Comparison of ENCODE assay signal across 8 cellular contexts in genomic region chr10:118800920-118801319, GRCh38. TPM values are rescaled to one million over a fixed set of nuclear protein-coding genes. Genes with fewer than 3 reads are reported as not detected.
DNase-seq lines count a peak whose midpoint lies in the region; ATAC-seq, FAIRE-seq and TF ChIP-seq lines count a peak whose summit lies in the region.

No MANE protein-coding gene starts in this region.

- H3K27me3 ChIP-seq in endothelial cell of umbilical vein (ENCODE audit: control insufficient read depth in 2 of 2, insufficient read depth in 2 of 2, low read length in 2 of 2), result peaks cover 0 to 3% of the 10 kb centered on the region in 2 experiments
- H3K27me3 ChIP-seq in parathyroid adenoma (ENCODE audit: control insufficient read depth, insufficient read depth, low read length), result no peaks in the 10 kb centered on the region

- ATAC-seq in GM19395 (IDR thresholded peaks at IDR 0.05; ENCODE audit: unreplicated experiment) (no peak), HG03439 (IDR thresholded peaks at IDR 0.05; ENCODE audit: unreplicated experiment) (no peak), GM19035 (IDR thresholded peaks at IDR 0.05; ENCODE audit: unreplicated experiment) (no peak)

- POLR2A ChIA-PET in GM10248 (lab: Yijun Ruan, JAX) (no interaction called here), endothelial cell of umbilical vein (lab: Charles Lee) (no interaction called here)

- TF ChIP-seq POLR2A in endothelial cell of umbilical vein (IDR thresholded peaks at IDR 0.05; ENCODE audit: low read depth, low read length), result no peak

- H3K4me2 ChIP-seq in endothelial cell of umbilical vein (ENCODE audit: insufficient read depth, low read length), result no peak overlapping the region
- H3K4me2 ChIP-seq in parathyroid adenoma (ENCODE audit: low read length), result no peak overlapping the region

- H4K20me1 ChIP-seq in endothelial cell of umbilical vein (replicated peaks; ENCODE audit: control insufficient read depth, extremely low read depth, insufficient read depth, low read length), result no peaks in the 10 kb centered on the region

- DNase-seq in GM10248 (ENCODE audit: extremely low spot score), result no peak
- peak; percentile 3 for DNase-seq in NCI-H524 treated with DMSO at 0.1 percent for 48 hours (lab: John Stamatoyannopoulos, UW)
- DNase-seq in endothelial cell of umbilical vein (ENCODE audit: low read depth, low spot score), result peak; percentile 27
- no peak for DNase-seq in activated naive CD4-positive, alpha-beta T cell (lab: John Stamatoyannopoulos, UW)

- TF ChIP-seq CTCF in GM10248 (IDR thresholded peaks at IDR 0.05; ENCODE audit: control extremely low read depth, extremely low read depth, low read depth, missing control alignments) (peak; percentile 15), endothelial cell of umbilical vein (IDR thresholded peaks at IDR 0.05; ENCODE audit: extremely low read depth in 1 of 2, insufficient read depth in 1 of 2, low read depth in 1 of 2, low read length in 2 of 2) (peak in 1 of 2 donors; percentile 17), parathyroid adenoma (IDR thresholded peaks at IDR 0.05) (peak; percentile 47)

- H3K36me3 ChIP-seq in endothelial cell of umbilical vein (ENCODE audit: control insufficient read depth in 2 of 2, extremely low read depth in 1 of 2, insufficient read depth in 2 of 2, low read length in 2 of 2), result no peaks in the 10 kb centered on the region
- H3K36me3 ChIP-seq in parathyroid adenoma (ENCODE audit: control insufficient read depth, insufficient read depth, low read length), result no peaks in the 10 kb centered on the region

- intact Hi-C loops in endothelial cell of umbilical vein (cut with micrococcal nuclease), result loop anchor here (1.0 kb wide), 1 partner anchor 233 kb away; no protein-coding TSS in a partner anchor

- H3K79me2 ChIP-seq in endothelial cell of umbilical vein (ENCODE audit: control insufficient read depth, insufficient read depth, low read length), result no peaks in the 10 kb centered on the region
- H3K79me2 ChIP-seq in parathyroid adenoma, result no peaks in the 10 kb centered on the region

- dilution Hi-C loops in endothelial cell of umbilical vein (cut with MboI; ENCODE audit: extremely low pct_ligation_motif_present, low sequenced_read_pairs), result no loop called here

- no peak overlapping the region for H3K9ac ChIP-seq in endothelial cell of umbilical vein (replicated peaks; ENCODE audit: extremely low read depth, insufficient read depth, low read length)
- H3K9ac ChIP-seq in parathyroid adenoma, result no peak overlapping the region

- H3K9me3 ChIP-seq in endothelial cell of umbilical vein (replicated peaks; ENCODE audit: control insufficient read depth, insufficient read depth, low read length) (no peaks in the 10 kb centered on the region), parathyroid adenoma (ENCODE audit: control insufficient read depth, low read length) (no peaks in the 10 kb centered on the region)

- BruUV-seq in endothelial cell of umbilical vein (replicated peaks; lab: Mats Ljungman, UMichigan), result no TSS peak

- no peak overlapping the region for H3K27ac ChIP-seq in endothelial cell of umbilical vein (ENCODE audit: insufficient read depth, low read depth, low read length)
- no peak overlapping the region for H3K27ac ChIP-seq in parathyroid adenoma

- H3K9me1 ChIP-seq in endothelial cell of umbilical vein (replicated peaks; ENCODE audit: control insufficient read depth, extremely low read depth, insufficient read depth, low read length), result no peaks in the 10 kb centered on the region

- CTCF ChIA-PET in GM10248 (lab: Yijun Ruan, JAX), result interaction anchor here (1.2 to 4.8 kb wide), 4 partner anchors 9 to 233 kb away, joined by 3 to 35 read pairs (median 4); no protein-coding TSS in a partner anchor
- CTCF ChIA-PET in endothelial cell of umbilical vein (lab: Charles Lee), result interaction anchor here (0.6 to 4.3 kb wide), 3 partner anchors 24 to 232 kb away, joined by 3 to 45 read pairs (median 5); no protein-coding TSS in a partner anchor

- H3K4me1 ChIP-seq in endothelial cell of umbilical vein (ENCODE audit: control insufficient read depth, extremely low read depth, insufficient read depth, low read length), result no peaks in the 10 kb centered on the region
- H3K4me1 ChIP-seq in parathyroid adenoma, result no peaks in the 10 kb centered on the region

- H2AFZ ChIP-seq in endothelial cell of umbilical vein (ENCODE audit: low read depth, low read length), result no peak overlapping the region
- H2AFZ ChIP-seq in parathyroid adenoma, result no peak overlapping the region

- peak; percentile 12 for FAIRE-seq in endothelial cell of umbilical vein (lab: Jason Lieb, UNC)

- H3K4me3 ChIP-seq in endothelial cell of umbilical vein (replicated peaks in 1 of 3; ENCODE audit: insufficient read depth in 1 of 3, low read depth in 1 of 3, low read length in 3 of 3) (no peak overlapping the region), parathyroid adenoma (ENCODE audit: low read depth, low read length) (no peak overlapping the region)

TF ChIP-seq in endothelial cell of umbilical vein, 7 proteins besides CTCF, POLR2A, EP300 and RAD21:
- TF ChIP-seq EZH2 (IDR thresholded peaks at IDR 0.05; ENCODE audit: borderline replicate concordance, low read depth, low read length, severe bottlenecking), result no peak
- TF ChIP-seq FOS (IDR thresholded peaks at IDR 0.05; ENCODE audit: borderline replicate concordance, insufficient read depth, low read length), result no peak
- no peak for TF ChIP-seq JUN (IDR thresholded peaks at IDR 0.05; ENCODE audit: borderline replicate concordance, insufficient read depth, insufficient read length, low read depth)
- TF ChIP-seq, protein P1, sequence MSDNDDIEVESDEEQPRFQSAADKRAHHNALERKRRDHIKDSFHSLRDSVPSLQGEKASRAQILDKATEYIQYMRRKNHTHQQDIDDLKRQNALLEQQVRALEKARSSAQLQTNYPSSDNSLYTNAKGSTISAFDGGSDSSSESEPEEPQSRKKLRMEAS (IDR thresholded peaks at IDR 0.05; ENCODE audit: insufficient read depth, insufficient read length), result no peak
- TF ChIP-seq MYC (IDR thresholded peaks at IDR 0.05; ENCODE audit: low read depth, low read length), result no peak
- no peak for TF ChIP-seq POLR2AphosphoS5 (IDR thresholded peaks at IDR 0.05; ENCODE audit: insufficient read depth, low read depth, low read length)
- TF ChIP-seq GATA2 (IDR thresholded peaks at IDR 0.05; ENCODE audit: insufficient read depth, insufficient read length, low read depth, low read length), result no peak

RNA-seq across cellular contexts. Expression of gene CACUL1, which starts 46.1 kb away (rescaled TPM):
- total RNA-seq in endothelial cell of umbilical vein, result 35.1 and 38.6 TPM in 2 replicates
- polyA plus RNA-seq in endothelial cell of umbilical vein, result 5.0 and 6.0 TPM in 2 replicates
- polyA plus RNA-seq in endothelial cell of umbilical vein (2011; cell fraction: cytosol; rRNA removed), result 5.0 and 5.6 TPM in 2 replicates
- 13.3 and 16.4 TPM in 2 replicates for polyA plus RNA-seq in endothelial cell of umbilical vein (2011; cell fraction: nucleus; rRNA removed)
- polyA plus RNA-seq in endothelial cell of umbilical vein (2012), result 19.4 and 19.5 TPM in 2 replicates
- 19.3 and 25.6 TPM in 2 replicates for polyA minus RNA-seq in endothelial cell of umbilical vein
- 15.9 TPM for polyA minus RNA-seq in endothelial cell of umbilical vein (2011; cell fraction: cytosol; rRNA and poly(A)+ RNA removed)
- polyA minus RNA-seq in endothelial cell of umbilical vein (2011; cell fraction: nucleus; rRNA and poly(A)+ RNA removed), result 33.3 and 34.4 TPM in 2 replicates

Comparison
In these comparisons a context has a peak if more than half of its experiments do, and no peak if none do; other contexts are left out.
1. DNase-seq: peak in NCI-H524 treated with DMSO at 0.1 percent for 48 hours (single experiment) and endothelial cell of umbilical vein (single experiment); none in GM10248 (single experiment) and activated naive CD4-positive, alpha-beta T cell (0 of 4).